In genomic region chr16:10183606-10183959, GRCh38 we compare ENCODE assay signal across 19 cellular contexts. TPM values are rescaled to one million over a fixed set of nuclear protein-coding genes. Genes with fewer than 3 reads are reported as not detected.
DNase-seq lines count a peak whose midpoint lies in the region; ATAC-seq, FAIRE-seq and TF ChIP-seq lines count a peak whose summit lies in the region.
"Had no signal": no experiment of that assay in that cellular context is flagged by ENCODE, and none has a peak within 500 bp of the region (broad histone marks: within the 10 kb centered on the region; RNA-seq: fewer than 3 reads in every experiment).

No MANE protein-coding gene starts in this region.

- peaks cover 27% of the 10 kb centered on the region; the same call in 1 of the 2 replicates for H3K23me2 ChIP-seq in H1 (ENCODE audit: low read depth, low read length)

- no peak overlapping the region for H3K4ac ChIP-seq in H1 (replicated peaks; ENCODE audit: insufficient read length, low read depth, low read length)

- no peak for TF ChIP-seq CTCF in H1 (IDR thresholded peaks at IDR 0.05; ENCODE audit: control extremely low read depth in 1 of 3, insufficient read depth in 1 of 3, low read depth in 1 of 3, low read length in 3 of 3)
- no peak for TF ChIP-seq CTCF in mesothelial cell of epicardium (IDR thresholded peaks at IDR 0.05; ENCODE audit: unreplicated experiment)
- no peak for TF ChIP-seq CTCF in type B pancreatic cell (conservative IDR thresholded peaks at IDR 0.05)

- TF ChIP-seq RAD21 in H1 (IDR thresholded peaks at IDR 0.05 in 1 of 2, conservative IDR thresholded peaks at IDR 0.05 in 1 of 2; ENCODE audit: low read depth in 2 of 2, low read length in 2 of 2) = no peak

- TF ChIP-seq EP300 in H1 (IDR thresholded peaks at IDR 0.05; ENCODE audit: borderline replicate concordance in 1 of 2, low read depth in 2 of 2, low read length in 2 of 2) = no peak

- no peaks in the 10 kb centered on the region for H3K79me2 ChIP-seq in H1 (ENCODE audit: control insufficient read depth in 1 of 2, insufficient read depth in 2 of 2, low read length in 2 of 2)

- H2BK5ac ChIP-seq in H1 (ENCODE audit: low read depth, low read length) = no peak overlapping the region

- peaks cover 0 to 6% (median 0%) of the 10 kb centered on the region in 4 experiments; a peak in 3 of 7 replicates for H3K4me1 ChIP-seq in H1 (replicated peaks in 1 of 4; ENCODE audit: control insufficient read depth in 3 of 4, insufficient read depth in 4 of 4, low read length in 3 of 4)
- H3K4me1 ChIP-seq: foreskin keratinocyte had no signal

- no peaks in the 10 kb centered on the region for H3K36me3 ChIP-seq in H1 (ENCODE audit: control insufficient read depth in 2 of 4, insufficient read depth in 4 of 4, low read length in 3 of 4)
- H3K36me3 ChIP-seq: BLaER1 treated with 17β-estradiol and CSF1 and Interleukin-3, amounts not matched to agents 10 nM and 100 nM; tibial nerve had no signal

- FAIRE-seq in H1 (lab: Jason Lieb, UNC) = no peak
- FAIRE-seq: endothelial cell of umbilical vein had no signal

- H4K91ac ChIP-seq in H1 (replicated peaks; ENCODE audit: insufficient read length, low read length) = no peak overlapping the region

- H3K9ac ChIP-seq in H1 (replicated peaks in 1 of 4; ENCODE audit: extremely low read depth in 1 of 4, low read depth in 3 of 4, low read length in 3 of 4) = no peak overlapping the region
- H3K9ac ChIP-seq: BLaER1 treated with 17β-estradiol and CSF1 and Interleukin-3, amounts not matched to agents 10 nM and 100 nM had no signal

- H3K27me3 ChIP-seq in H1 (replicated peaks in 1 of 4; ENCODE audit: control insufficient read depth in 3 of 4, extremely low read depth in 1 of 4, insufficient read depth in 3 of 4, low read length in 3 of 4) = peaks cover 26 to 50% (median 44%) of the 10 kb centered on the region in 4 experiments

- WGBS in H1 (ENCODE audit: extremely low coverage in 1 of 2, insufficient coverage in 1 of 2, insufficient read length in 1 of 2, insufficient replicate concordance in 2 of 2, low coverage in 1 of 2, low lambda C conversion rate in 2 of 2, missing lambda C conversion rate in 1 of 2), 2 experiments = 33% methylated on average over 7 of the region's 7 CpGs; no CpG with 5 or more reads in 1 of the 2 experiments

- no peak overlapping the region for H2AFZ ChIP-seq in H1 (ENCODE audit: low read length)

- no peak for TF ChIP-seq POLR2A in H1 (IDR thresholded peaks at IDR 0.05; ENCODE audit: control extremely low read depth in 1 of 2, low read depth in 2 of 2, low read length in 2 of 2)

- H3K14ac ChIP-seq in H1 (ENCODE audit: insufficient read length) = no peak overlapping the region

- peaks cover 38% of the 10 kb centered on the region for H3K27me3 Mint-ChIP-seq in activated CD4-positive, alpha-beta T cell treated with anti-CD3 and anti-CD28 coated beads, Interleukin-2, amount 10 ng/mL, durations not matched to agents 24 days and 14 days
- peaks cover 91% of the 10 kb centered on the region for H3K27me3 Mint-ChIP-seq in mesothelial cell of epicardium (ENCODE audit: low read depth)
- peaks cover 73% of the 10 kb centered on the region for H3K27me3 Mint-ChIP-seq in type B pancreatic cell
- H3K27me3 Mint-ChIP-seq in activated naive CD8-positive, alpha-beta T cell treated with anti-CD3 and anti-CD28 coated beads, Interleukin-2, amount 50 U/mL, for 24 hours = peaks cover 60% of the 10 kb centered on the region

- H3K27ac ChIP-seq in H1 (ENCODE audit: low read depth, low read length) = no peak overlapping the region
- H3K27ac ChIP-seq: BLaER1 treated with 17β-estradiol and CSF1 and Interleukin-3, amounts not matched to agents 10 nM and 100 nM; foreskin keratinocyte; psoas muscle; tibial nerve; VCaP had no signal

- no peaks in the 10 kb centered on the region for H4K20me1 ChIP-seq in H1 (replicated peaks in 1 of 2; ENCODE audit: control insufficient read depth in 1 of 2, insufficient read depth in 2 of 2, low read length in 2 of 2)

- H2BK20ac ChIP-seq in H1 (ENCODE audit: low read length) = no peak overlapping the region

- no peaks in the 10 kb centered on the region for H3K36me3 Mint-ChIP-seq in activated CD4-positive, alpha-beta T cell treated with anti-CD3 and anti-CD28 coated beads, Interleukin-2, amount 10 ng/mL, durations not matched to agents 24 days and 14 days (ENCODE audit: low read depth)
- no peaks in the 10 kb centered on the region for H3K36me3 Mint-ChIP-seq in mesothelial cell of epicardium
- H3K36me3 Mint-ChIP-seq in type B pancreatic cell = no peaks in the 10 kb centered on the region
- no peaks in the 10 kb centered on the region for H3K36me3 Mint-ChIP-seq in activated naive CD8-positive, alpha-beta T cell treated with anti-CD3 and anti-CD28 coated beads, Interleukin-2, amount 50 U/mL, for 24 hours (ENCODE audit: low read depth)

- no peak for ATAC-seq in GM18907 (IDR thresholded peaks at IDR 0.05; ENCODE audit: unreplicated experiment)
- no peak for ATAC-seq in activated naive CD8-positive, alpha-beta T cell treated with anti-CD3 and anti-CD28 coated beads, Interleukin-2, amount 50 U/mL, for 24 hours
- no peak for ATAC-seq in esophagus mucosa
- ATAC-seq: psoas muscle, Right ventricle myocardium inferior had no signal

- intact Hi-C loops in activated CD4-positive, alpha-beta T cell treated with anti-CD3 and anti-CD28 coated beads, Interleukin-2, amount 10 ng/mL, durations not matched to agents 24 days and 14 days (cut with micrococcal nuclease) = no loop called here

- H3K9me3 ChIP-seq in H1 (ENCODE audit: insufficient read depth in 2 of 2, low read depth in 1 of 2, low read length in 1 of 2) = no peaks in the 10 kb centered on the region
- H3K9me3 ChIP-seq: BLaER1 treated with 17β-estradiol and CSF1 and Interleukin-3, amounts not matched to agents 10 nM and 100 nM; psoas muscle; tibial nerve had no signal

- no peak overlapping the region for H2BK12ac ChIP-seq in H1 (ENCODE audit: low read depth, low read length)

- no peak overlapping the region for H3K18ac ChIP-seq in H1 (ENCODE audit: extremely low read depth, low read length)

- H3K4me3 Mint-ChIP-seq in activated CD4-positive, alpha-beta T cell treated with anti-CD3 and anti-CD28 coated beads, Interleukin-2, amount 10 ng/mL, durations not matched to agents 24 days and 14 days = no peak overlapping the region
- peak overlapping the region; percentile 64 for H3K4me3 Mint-ChIP-seq in mesothelial cell of epicardium
- H3K4me3 Mint-ChIP-seq in type B pancreatic cell = peak overlapping the region; percentile 85
- no peak overlapping the region for H3K4me3 Mint-ChIP-seq in activated naive CD8-positive, alpha-beta T cell treated with anti-CD3 and anti-CD28 coated beads, Interleukin-2, amount 50 U/mL, for 24 hours
- H3K4me3 Mint-ChIP-seq: HFFc6 had no signal

- POLR2A ChIA-PET in H1 (lab: Charles Lee; ENCODE audit: partially characterized antibody) = interaction anchor here (0.6 kb wide), 1 partner anchor 885 kb away, joined by 3 read pairs; no protein-coding TSS in a partner anchor

- CTCF ChIA-PET in H1 (lab: Charles Lee; ENCODE audit: partially characterized antibody) = interaction anchor here (0.7 to 5.7 kb wide), 4 partner anchors 155 to 1045 kb away, joined by 3 to 86 read pairs (median 4); no protein-coding TSS in a partner anchor

- no peak overlapping the region for H2BK15ac ChIP-seq in H1 (ENCODE audit: low read length)

- no peak overlapping the region for H3K56ac ChIP-seq in H1 (replicated peaks; ENCODE audit: insufficient read length, low read depth, low read length)

- H2BK120ac ChIP-seq in H1 (replicated peaks; ENCODE audit: low read depth, low read length) = no peak overlapping the region

- H3K4me3 ChIP-seq in H1 (ENCODE audit: extremely low read depth in 1 of 4, insufficient read depth in 2 of 4, low read depth in 3 of 4, low read length in 4 of 4) = peak overlapping the region; percentile 50 to 73 (median 60)

- H3K27ac Mint-ChIP-seq in activated CD4-positive, alpha-beta T cell treated with anti-CD3 and anti-CD28 coated beads, Interleukin-2, amount 10 ng/mL, durations not matched to agents 24 days and 14 days = peak overlapping the region; percentile 19
- H3K27ac Mint-ChIP-seq in mesothelial cell of epicardium (no peak overlapping the region), type B pancreatic cell (no peak overlapping the region)
- no peak overlapping the region for H3K27ac Mint-ChIP-seq in activated naive CD8-positive, alpha-beta T cell treated with anti-CD3 and anti-CD28 coated beads, Interleukin-2, amount 50 U/mL, for 24 hours
- H3K27ac Mint-ChIP-seq: HFFc6 had no signal

- H4K8ac ChIP-seq in H1 (ENCODE audit: extremely low read depth, insufficient read depth, low read length) = no peak overlapping the region

- H4K5ac ChIP-seq in H1 (ENCODE audit: insufficient read length, low read depth, low read length) = no peak overlapping the region

- H3K9me3 Mint-ChIP-seq in activated CD4-positive, alpha-beta T cell treated with anti-CD3 and anti-CD28 coated beads, Interleukin-2, amount 10 ng/mL, durations not matched to agents 24 days and 14 days = no peaks in the 10 kb centered on the region
- no peaks in the 10 kb centered on the region for H3K9me3 Mint-ChIP-seq in mesothelial cell of epicardium
- H3K9me3 Mint-ChIP-seq in type B pancreatic cell = no peaks in the 10 kb centered on the region
- H3K9me3 Mint-ChIP-seq in activated naive CD8-positive, alpha-beta T cell treated with anti-CD3 and anti-CD28 coated beads, Interleukin-2, amount 50 U/mL, for 24 hours = no peaks in the 10 kb centered on the region
- H3K9me3 Mint-ChIP-seq: HFFc6 had no signal

- no peak overlapping the region for H2AK5ac ChIP-seq in H1 (ENCODE audit: low read depth, low read length)

- DNase-seq in activated CD4-positive, alpha-beta T cell treated with anti-CD3 and anti-CD28 coated beads, Interleukin-2, amount 10 ng/mL, durations not matched to agents 24 days and 14 days = no peak
- no peak for DNase-seq in activated CD4-positive, alpha-beta T cell treated with anti-CD3 and anti-CD28 coated beads, Interleukin-2, amount 50 U/mL, for 48 hours
- DNase-seq in H1 (ENCODE audit: low read depth in 1 of 2, low spot score in 2 of 2) (no peak), mesothelial cell of epicardium (ENCODE audit: low spot score in 2 of 2, unreplicated experiment in 2 of 2) (no peak), type B pancreatic cell (ENCODE audit: extremely low spot score, unreplicated experiment) (no peak)
- no peak for DNase-seq in activated naive CD8-positive, alpha-beta T cell treated with anti-CD3 and anti-CD28 coated beads, Interleukin-2, amount 50 U/mL, for 24 hours
- DNase-seq: foreskin keratinocyte, HFFc6, NCI-H2227 treated with DMSO at 0.1 percent for 48 hours had no signal

- peak overlapping the region; percentile 71 to 99 for H3K4me2 ChIP-seq in H1 (ENCODE audit: insufficient read depth in 1 of 2, low read depth in 2 of 2, low read length in 2 of 2)

- H3K4me1 Mint-ChIP-seq in activated CD4-positive, alpha-beta T cell treated with anti-CD3 and anti-CD28 coated beads, Interleukin-2, amount 10 ng/mL, durations not matched to agents 24 days and 14 days = peaks cover 5% of the 10 kb centered on the region
- peaks cover 23% of the 10 kb centered on the region for H3K4me1 Mint-ChIP-seq in mesothelial cell of epicardium
- H3K4me1 Mint-ChIP-seq in type B pancreatic cell (ENCODE audit: unreplicated experiment) = no peaks in the 10 kb centered on the region
- H3K4me1 Mint-ChIP-seq in activated naive CD8-positive, alpha-beta T cell treated with anti-CD3 and anti-CD28 coated beads, Interleukin-2, amount 50 U/mL, for 24 hours = peaks cover 11% of the 10 kb centered on the region

- no peak overlapping the region for H3K23ac ChIP-seq in H1 (ENCODE audit: insufficient read length)

- H3K79me1 ChIP-seq in H1 (ENCODE audit: low read depth, low read length) = no peaks in the 10 kb centered on the region

RNA-seq across cellular contexts. Expression of gene GRIN2A, which starts 1.4 kb away (rescaled TPM):
- not detected in 2 replicates for total RNA-seq in activated CD4-positive, alpha-beta T cell treated with anti-CD3 and anti-CD28 coated beads, Interleukin-2, amount 10 ng/mL, durations not matched to agents 24 days and 14 days
- total RNA-seq in H1 (2021; fragmentation: NEBNext Ultra II Directional; extraction: Animal tissue kit (Norgen Biotek cat#: 25700)) = 0.96 and 1.8 TPM in 2 replicates
- 0.18 and 0.42 TPM in 2 replicates for polyA plus RNA-seq in H1 (2011; rRNA removed)
- 0.34 TPM for polyA plus RNA-seq in H1 (2011; cell fraction: cytosol; rRNA removed)
- 1.2 TPM for polyA plus RNA-seq in H1 (2011; cell fraction: nucleus; rRNA removed)
- polyA plus RNA-seq in H1 (2012, experiment 1 of 2) = 0.43 to 1.1 TPM (median 0.63 TPM) in 4 replicates
- 0.07 TPM for polyA plus RNA-seq in H1 (2012, experiment 2 of 2)
- 0.39 TPM for polyA plus RNA-seq in H1 (2013, experiment 1 of 2)
- polyA plus RNA-seq in H1 (2013, experiment 2 of 2) = 0.37 TPM
- polyA minus RNA-seq in H1 (2011; rRNA and poly(A)+ RNA removed) = 2.8 and 3.7 TPM in 2 replicates
- polyA minus RNA-seq in H1 (2011; cell fraction: cytosol; rRNA and poly(A)+ RNA removed) = 1.2 TPM
- 5.9 TPM for polyA minus RNA-seq in H1 (2011; cell fraction: nucleus; rRNA and poly(A)+ RNA removed)
- total RNA-seq in mesothelial cell of epicardium (2.8 to 4.9 TPM (median 4.6 TPM) in 3 replicates), type B pancreatic cell (ENCODE audit: low replicate concordance) (0.57 and 7.1 TPM in 2 replicates), esophagus mucosa (not detected)
- total RNA-seq: endothelial cell of umbilical vein; foreskin keratinocyte; HT1080; T-helper 1 cell treated with Interleukin-12 subunit alpha and Interleukin-12 subunit beta and Interleukin-4 antibody, amounts not matched to agents 30 ng/mL and 1 ng/mL, for 36 hours had no signal
- polyA plus RNA-seq: endothelial cell of umbilical vein, foreskin keratinocyte had no signal

Comparison
In these comparisons a context has a peak if more than half of its experiments do, and no peak if none do; other contexts are left out.
1. H3K4me3 Mint-ChIP-seq: peak in mesothelial cell of epicardium (single experiment) and type B pancreatic cell (single experiment); none in activated CD4-positive, alpha-beta T cell treated with anti-CD3 and anti-CD28 coated beads, Interleukin-2, amount 10 ng/mL, durations not matched to agents 24 days and 14 days (single experiment) and activated naive CD8-positive, alpha-beta T cell treated with anti-CD3 and anti-CD28 coated beads, Interleukin-2, amount 50 U/mL, for 24 hours (single experiment).